ENCODE assay signal across 8 cellular contexts in the genomic region with DNA sequence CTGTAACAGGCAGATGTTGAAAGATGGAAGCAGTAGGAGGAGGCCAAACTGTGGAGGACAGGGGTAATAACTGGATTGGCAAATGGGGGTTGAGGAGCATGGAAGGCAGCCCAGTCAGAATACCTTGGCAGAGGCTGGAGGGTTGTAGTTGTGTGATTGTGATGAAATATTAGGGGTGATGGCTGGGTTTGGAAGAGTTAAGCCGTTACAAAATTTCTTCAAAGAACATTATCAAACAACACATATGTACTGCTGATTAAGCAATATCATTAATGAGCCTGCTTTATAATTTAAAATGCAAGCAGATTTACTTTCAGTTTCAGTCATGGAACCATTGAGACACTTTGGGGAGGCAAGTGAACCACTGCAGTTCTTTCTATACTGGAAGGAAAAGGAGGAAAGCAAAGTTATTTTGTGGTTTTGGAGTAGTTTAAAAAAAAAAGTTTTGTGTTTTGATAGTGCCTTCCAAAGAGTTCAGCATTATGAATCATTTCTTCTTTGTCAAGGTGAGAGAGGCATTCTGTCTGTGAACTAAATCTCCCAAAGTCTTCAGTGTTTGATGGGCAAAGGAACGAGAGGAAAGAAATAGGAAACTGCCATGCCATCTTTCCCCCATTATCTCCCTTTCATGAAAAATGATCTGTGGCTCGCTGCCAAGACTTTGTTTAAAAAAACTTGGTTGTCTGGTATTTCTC. TPM values are rescaled to one million over a fixed set of nuclear protein-coding genes. Genes with fewer than 3 reads are reported as not detected.
A peak's percentile ranks its signal among the peaks of the same experiment; 100 is the strongest.
DNase-seq lines count a peak whose midpoint lies in the region; ATAC-seq and TF ChIP-seq lines count a peak whose summit lies in the region.

No MANE protein-coding gene starts in this region.

- ATAC-seq in heart right ventricle = peak in 4 of 8 donors; percentile 10 to 58 (median 34)

- WGBS in heart right ventricle, 2 donors = 21 to 26% methylated on average over 3 of the region's 3 CpGs

- H3K4me3 Mint-ChIP-seq in activated naive CD4-positive, alpha-beta T cell treated with anti-CD3 and anti-CD28 coated beads, Interleukin-2, amount 50 U/mL, for 24 hours = peak overlapping the region; percentile 63
- H3K4me3 Mint-ChIP-seq in activated naive CD4-positive, alpha-beta T cell treated with anti-CD3 and anti-CD28 coated beads for 36 hours = no peak overlapping the region
- H3K4me3 Mint-ChIP-seq in activated CD4-positive, alpha-beta memory T cell treated with anti-CD3 and anti-CD28 coated beads, Interleukin-2, amount 10 ng/mL, durations not matched to agents 7 days and 5 days = no peak overlapping the region

- peak overlapping the region in 1 of 10 donors; percentile 11 for H3K4me3 ChIP-seq in heart right ventricle
- H3K4me3 ChIP-seq in stomach smooth muscle (ENCODE audit: low read length in 2 of 2) = peak overlapping the region; percentile 5 to 56

- H3K27me3 Mint-ChIP-seq in activated naive CD4-positive, alpha-beta T cell treated with anti-CD3 and anti-CD28 coated beads, Interleukin-2, amount 50 U/mL, for 24 hours = no peaks in the 10 kb centered on the region
- no peaks in the 10 kb centered on the region for H3K27me3 Mint-ChIP-seq in activated naive CD4-positive, alpha-beta T cell treated with anti-CD3 and anti-CD28 coated beads for 36 hours (ENCODE audit: low read depth)
- no peaks in the 10 kb centered on the region for H3K27me3 Mint-ChIP-seq in activated CD4-positive, alpha-beta memory T cell treated with anti-CD3 and anti-CD28 coated beads, Interleukin-2, amount 10 ng/mL, durations not matched to agents 7 days and 5 days

- CTCF ChIA-PET in activated naive CD4-positive, alpha-beta T cell treated with anti-CD3 and anti-CD28 coated beads for 36 hours (lab: Charles Lee) = no interaction called here
- CTCF ChIA-PET in activated CD4-positive, alpha-beta memory T cell treated with anti-CD3 and anti-CD28 coated beads, Interleukin-2, amount 10 ng/mL, durations not matched to agents 7 days and 5 days (lab: Charles Lee) = no interaction called here

- peaks cover 63% of the 10 kb centered on the region for H3K4me1 Mint-ChIP-seq in activated naive CD4-positive, alpha-beta T cell treated with anti-CD3 and anti-CD28 coated beads, Interleukin-2, amount 50 U/mL, for 24 hours
- peaks cover 54% of the 10 kb centered on the region for H3K4me1 Mint-ChIP-seq in activated naive CD4-positive, alpha-beta T cell treated with anti-CD3 and anti-CD28 coated beads for 36 hours (ENCODE audit: low read depth)
- peaks cover 37% of the 10 kb centered on the region for H3K4me1 Mint-ChIP-seq in activated CD4-positive, alpha-beta memory T cell treated with anti-CD3 and anti-CD28 coated beads, Interleukin-2, amount 10 ng/mL, durations not matched to agents 7 days and 5 days

- H3K36me3 Mint-ChIP-seq in activated naive CD4-positive, alpha-beta T cell treated with anti-CD3 and anti-CD28 coated beads, Interleukin-2, amount 50 U/mL, for 24 hours = peaks cover 3% of the 10 kb centered on the region
- H3K36me3 Mint-ChIP-seq in activated naive CD4-positive, alpha-beta T cell treated with anti-CD3 and anti-CD28 coated beads for 36 hours (ENCODE audit: low read depth) = peaks cover 4% of the 10 kb centered on the region
- peaks cover 22% of the 10 kb centered on the region for H3K36me3 Mint-ChIP-seq in activated CD4-positive, alpha-beta memory T cell treated with anti-CD3 and anti-CD28 coated beads, Interleukin-2, amount 10 ng/mL, durations not matched to agents 7 days and 5 days (ENCODE audit: low read depth)

- DNase-seq in activated naive CD4-positive, alpha-beta T cell treated with anti-CD3 and anti-CD28 coated beads for 36 hours = no peak
- DNase-seq in activated CD4-positive, alpha-beta memory T cell treated with anti-CD3 and anti-CD28 coated beads, Interleukin-2, amount 10 ng/mL, durations not matched to agents 7 days and 5 days = no peak
- no peak for DNase-seq in heart right ventricle
- no peak for DNase-seq in stimulated activated CD4-positive, alpha-beta T cell treated with anti-CD3 and anti-CD28 coated beads, Interleukin-4, amount 100 ng/mL, for 4 hours
- no peak for DNase-seq in activated CD4-positive, alpha-beta T cell treated with anti-CD3 and anti-CD28 coated beads, Interleukin-2, amount 50 U/mL, for 4 hours
- DNase-seq in ecto neural progenitor cell (ENCODE audit: low spot score) = no peak

- POLR2A ChIA-PET in activated CD4-positive, alpha-beta memory T cell treated with anti-CD3 and anti-CD28 coated beads, Interleukin-2, amount 10 ng/mL, durations not matched to agents 7 days and 5 days (lab: Charles Lee) = interaction anchor here (1.1 to 1.3 kb wide), 2 partner anchors 15 to 16 kb away, joined by 4 to 5 read pairs; no protein-coding TSS in a partner anchor

- peak overlapping the region; percentile 57 for H3K27ac Mint-ChIP-seq in activated naive CD4-positive, alpha-beta T cell treated with anti-CD3 and anti-CD28 coated beads, Interleukin-2, amount 50 U/mL, for 24 hours
- no peak overlapping the region for H3K27ac Mint-ChIP-seq in activated naive CD4-positive, alpha-beta T cell treated with anti-CD3 and anti-CD28 coated beads for 36 hours
- peak overlapping the region; percentile 0 for H3K27ac Mint-ChIP-seq in activated CD4-positive, alpha-beta memory T cell treated with anti-CD3 and anti-CD28 coated beads, Interleukin-2, amount 10 ng/mL, durations not matched to agents 7 days and 5 days

- peak overlapping the region; percentile 9 to 65 (median 52) for H3K27ac ChIP-seq in heart right ventricle
- peak overlapping the region; percentile 59 for H3K27ac ChIP-seq in stomach smooth muscle (ENCODE audit: low read length)

- intact Hi-C loops in activated naive CD4-positive, alpha-beta T cell treated with anti-CD3 and anti-CD28 coated beads for 36 hours (cut with micrococcal nuclease) = loop anchor here (1.0 to 2.0 kb wide), 2 partner anchors 8 to 17 kb away; no protein-coding TSS in a partner anchor
- intact Hi-C loops in heart right ventricle (cut with DNase I) = loop anchor here in 1 of 10 donors (5.0 kb wide), 1 partner anchor 36 kb away; no protein-coding TSS in a partner anchor

- H3K9me3 ChIP-seq in heart right ventricle (no peaks in the 10 kb centered on the region), stomach smooth muscle (ENCODE audit: control insufficient read depth in 2 of 2, low read length in 2 of 2) (no peaks in the 10 kb centered on the region)

- H3K27me3 ChIP-seq in heart right ventricle (no peaks in the 10 kb centered on the region), stomach smooth muscle (ENCODE audit: control insufficient read depth in 1 of 2, insufficient read depth in 2 of 2, low read length in 2 of 2) (no peaks in the 10 kb centered on the region)

- no peak overlapping the region for H3K9ac ChIP-seq in stomach smooth muscle (ENCODE audit: low read length in 2 of 2)

- TF ChIP-seq CTCF in heart right ventricle (IDR thresholded peaks at IDR 0.05) = no peak

- H3K4me1 ChIP-seq in heart right ventricle (peaks cover 38 to 98% (median 94%) of the 10 kb centered on the region in 9 donors), stomach smooth muscle (ENCODE audit: control insufficient read depth, insufficient read depth, low read length) (peaks cover 72% of the 10 kb centered on the region)

- peaks cover 0 to 17% (median 0%) of the 10 kb centered on the region in 9 donors for H3K36me3 ChIP-seq in heart right ventricle
- peaks cover 0 to 2% of the 10 kb centered on the region in 2 donors for H3K36me3 ChIP-seq in stomach smooth muscle (ENCODE audit: control insufficient read depth in 2 of 2, insufficient read depth in 2 of 2, low read length in 2 of 2)

- H3K9me3 Mint-ChIP-seq in activated naive CD4-positive, alpha-beta T cell treated with anti-CD3 and anti-CD28 coated beads, Interleukin-2, amount 50 U/mL, for 24 hours = no peaks in the 10 kb centered on the region
- no peaks in the 10 kb centered on the region for H3K9me3 Mint-ChIP-seq in activated naive CD4-positive, alpha-beta T cell treated with anti-CD3 and anti-CD28 coated beads for 36 hours
- H3K9me3 Mint-ChIP-seq in activated CD4-positive, alpha-beta memory T cell treated with anti-CD3 and anti-CD28 coated beads, Interleukin-2, amount 10 ng/mL, durations not matched to agents 7 days and 5 days = no peaks in the 10 kb centered on the region

RNA-seq across cellular contexts. Expression of a gene that starts 20.7 kb away (rescaled TPM):
- 1 to 10 TPM; 3.1 to 3.6 TPM for total RNA-seq in activated naive CD4-positive, alpha-beta T cell treated with anti-CD3 and anti-CD28 coated beads for 36 hours
- 10 to 100 TPM; 19.1 to 19.3 TPM for total RNA-seq in activated CD4-positive, alpha-beta memory T cell treated with anti-CD3 and anti-CD28 coated beads, Interleukin-2, amount 10 ng/mL, durations not matched to agents 7 days and 5 days
- 10 to 100 TPM; 29.4 to 52.6 (median 37.7) TPM for total RNA-seq in heart right ventricle
- polyA plus RNA-seq in heart right ventricle = 10 to 100 TPM; 16.8 to 19.3 TPM

Comparison
In these comparisons a context has a peak if more than half of its experiments do, and no peak if none do; other contexts are left out.
1. RNA of a gene that starts 20.7 kb away (total RNA-seq): 29.4 to 52.6 TPM in heart right ventricle and 19.1 to 19.3 TPM in activated CD4-positive, alpha-beta memory T cell treated with anti-CD3 and anti-CD28 coated beads, Interleukin-2, amount 10 ng/mL, durations not matched to agents 7 days and 5 days; 3.1 to 3.6 TPM in activated naive CD4-positive, alpha-beta T cell treated with anti-CD3 and anti-CD28 coated beads for 36 hours; every median in the first group is over 4 times any median in the second.